Comparison of ENCODE assay signal across 19 cellular contexts in genomic region chr2:190420822-190421221, GRCh38.
"Had no signal": no experiment of that assay in that cellular context is flagged by ENCODE, and none has a peak within 500 bp of the region (broad histone marks: within the 10 kb centered on the region; RNA-seq: fewer than 3 reads in every experiment).

No MANE protein-coding gene starts in this region.

- ATAC-seq: activated naive CD8-positive, alpha-beta T cell treated with anti-CD3 and anti-CD28 coated beads, Interleukin-2, amount 50 U/mL, for 24 hours; activated T-helper 17 cell treated with anti-CD3 and anti-CD28 coated beads, Interleukin-2, amount 50 U/mL, for 72 hours; left lobe of liver; mucosa of descending colon; naive thymus-derived CD4-positive, alpha-beta T cell had no signal

- H3K4me1 ChIP-seq: ascending aorta had no signal

- H3K27me3 Mint-ChIP-seq: activated naive CD8-positive, alpha-beta T cell treated with anti-CD3 and anti-CD28 coated beads, Interleukin-2, amount 50 U/mL, for 24 hours; activated T-helper 17 cell treated with anti-CD3 and anti-CD28 coated beads, Interleukin-2, amount 50 U/mL, for 72 hours; naive thymus-derived CD4-positive, alpha-beta T cell had no signal

- DNase-seq: activated naive CD4-positive, alpha-beta T cell treated with Interleukin-2 at 50 U/mL for 16 hours; activated naive CD8-positive, alpha-beta T cell treated with anti-CD3 and anti-CD28 coated beads, Interleukin-2, amount 50 U/mL, for 24 hours; dorsolateral prefrontal cortex; erythroblast; mammary epithelial cell; mucosa of descending colon; naive thymus-derived CD4-positive, alpha-beta T cell; stimulated activated CD4-positive, alpha-beta T cell treated with anti-CD3 and anti-CD28 coated beads, Interleukin-15, amount 100 ng/mL, for 24 hours; stimulated activated CD4-positive, alpha-beta T cell treated with anti-CD3 and anti-CD28 coated beads, Interleukin-4, amount 100 ng/mL, for 1 hour; stimulated activated naive CD4-positive, alpha-beta T cell; tibial artery; uterus had no signal

- H3K27ac ChIP-seq: ascending aorta, neutrophil, right atrium auricular region, tibial artery, uterus had no signal

- H3K27ac Mint-ChIP-seq: activated naive CD8-positive, alpha-beta T cell treated with anti-CD3 and anti-CD28 coated beads, Interleukin-2, amount 50 U/mL, for 24 hours had no signal

- H3K9me3 ChIP-seq: ascending aorta, breast epithelium, mucosa of descending colon, neutrophil, right atrium auricular region, tibial artery, uterus had no signal

- H3K4me3 Mint-ChIP-seq: activated naive CD8-positive, alpha-beta T cell treated with anti-CD3 and anti-CD28 coated beads, Interleukin-2, amount 50 U/mL, for 24 hours; activated T-helper 17 cell treated with anti-CD3 and anti-CD28 coated beads, Interleukin-2, amount 50 U/mL, for 72 hours had no signal

- H3K4me3 ChIP-seq: ascending aorta, breast epithelium, dorsolateral prefrontal cortex, mucosa of descending colon, right atrium auricular region, tibial artery, uterus had no signal

- FAIRE-seq: keratinocyte had no signal

- H3K27me3 ChIP-seq: ascending aorta, breast epithelium, dorsolateral prefrontal cortex, neutrophil, right atrium auricular region, tibial artery, uterus had no signal

- H3K9me3 Mint-ChIP-seq: activated naive CD8-positive, alpha-beta T cell treated with anti-CD3 and anti-CD28 coated beads, Interleukin-2, amount 50 U/mL, for 24 hours; activated T-helper 17 cell treated with anti-CD3 and anti-CD28 coated beads, Interleukin-2, amount 50 U/mL, for 72 hours had no signal

- H3K36me3 ChIP-seq: ascending aorta, breast epithelium, neutrophil, right atrium auricular region, tibial artery, uterus had no signal
